In the genomic region with DNA sequence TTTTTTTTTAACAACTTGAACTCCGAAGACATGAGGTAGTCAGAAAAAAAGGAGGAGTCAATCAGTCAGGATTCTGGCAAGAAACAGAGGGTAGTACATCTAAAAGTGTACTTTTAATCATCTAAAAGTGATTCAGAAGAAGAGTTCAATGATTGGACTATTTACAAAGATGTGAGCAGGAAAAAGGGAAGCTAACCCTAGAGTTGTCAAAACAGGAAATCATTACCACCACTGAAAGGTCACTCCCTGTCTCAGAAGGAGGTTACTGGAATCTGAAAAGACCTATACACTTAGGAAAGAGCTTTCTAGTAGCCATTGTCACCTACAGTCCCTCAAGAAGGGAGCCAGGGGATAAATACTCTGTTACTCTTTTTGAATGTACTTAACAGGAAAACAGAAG, we compare ENCODE assay signal across 1 cellular context.
A peak's percentile ranks its signal among the peaks of the same experiment; 100 is the strongest.
TF ChIP-seq lines count a peak whose summit lies in the region.

No MANE protein-coding gene starts in this region.

TF ChIP-seq in GM12878, 131 proteins besides CTCF, POLR2A, EP300 and RAD21 (continued from another document and continues in another):
- TF ChIP-seq NFIC (IDR thresholded peaks at IDR 0.05; ENCODE audit: low read depth, low read length) (peak; percentile 65), ZBTB11 (CRISPR knock-in tag; IDR thresholded peaks at IDR 0.05) (no peak), FOXK2 (IDR thresholded peaks at IDR 0.05) (no peak), ETV6 (conservative IDR thresholded peaks at IDR 0.05 in 1 of 2, IDR thresholded peaks at IDR 0.05 in 1 of 2; ENCODE audit: borderline replicate concordance in 1 of 2, low read depth in 1 of 2) (peak in 1 of 2 experiments; percentile 53; a peak in 1 of 4 replicates), FOXM1 (IDR thresholded peaks at IDR 0.05; ENCODE audit: low read depth, low read length) (peak; percentile 56; the same call in 1 of the 2 replicates), RUNX3 (IDR thresholded peaks at IDR 0.05; ENCODE audit: low read length) (peak; percentile 80), TARDBP (IDR thresholded peaks at IDR 0.05; ENCODE audit: borderline replicate concordance) (no peak), DPF2 (IDR thresholded peaks at IDR 0.05) (peak; percentile 56), RBBP5 (conservative IDR thresholded peaks at IDR 0.05) (no peak), EED (IDR thresholded peaks at IDR 0.05; ENCODE audit: low read depth) (peak; percentile 59; the same call in 1 of the 2 replicates), IRF4 (IDR thresholded peaks at IDR 0.05; ENCODE audit: low read depth, low read length) (peak; percentile 29; the same call in 1 of the 2 replicates), GATAD2B (conservative IDR thresholded peaks at IDR 0.05; ENCODE audit: low read depth) (no peak; the same call in 1 of the 2 replicates), CEBPB (IDR thresholded peaks at IDR 0.05; ENCODE audit: borderline replicate concordance in 1 of 2, low read depth in 2 of 2, low read length in 2 of 2) (no peak), ZNF207 (IDR thresholded peaks at IDR 0.05; ENCODE audit: borderline replicate concordance) (no peak), ATF2 (IDR thresholded peaks at IDR 0.05; ENCODE audit: low read length) (peak; percentile 73), GABPA (IDR thresholded peaks at IDR 0.05; ENCODE audit: low read depth) (no peak), E4F1 (IDR thresholded peaks at IDR 0.05; ENCODE audit: borderline replicate concordance, partially characterized antibody) (no peak), MTA3 (IDR thresholded peaks at IDR 0.05; ENCODE audit: borderline replicate concordance, low read length) (0 out of 2 replicates have a peak, but pooled peaks have one; percentile 40), CREM (IDR thresholded peaks at IDR 0.05; ENCODE audit: low read depth) (0 out of 2 replicates have a peak, but pooled peaks have one; percentile 35), ELK1 (IDR thresholded peaks at IDR 0.05; ENCODE audit: low read depth, low read length) (no peak), REST (IDR thresholded peaks at IDR 0.05; ENCODE audit: low read depth, low read length) (no peak), FOS (IDR thresholded peaks at IDR 0.05; ENCODE audit: borderline replicate concordance, extremely low read depth, insufficient read length) (no peak), EZH2 (IDR thresholded peaks at IDR 0.05; ENCODE audit: borderline replicate concordance, control insufficient read depth, low read depth, low read length) (no peak), RAD51 (IDR thresholded peaks at IDR 0.05) (no peak), RB1 (IDR thresholded peaks at IDR 0.05; ENCODE audit: borderline replicate concordance) (no peak), PAX5 (IDR thresholded peaks at IDR 0.05; ENCODE audit: borderline replicate concordance, low read depth, low read length) (no peak), SMARCA5 (IDR thresholded peaks at IDR 0.05) (no peak), NFXL1 (IDR thresholded peaks at IDR 0.05; ENCODE audit: borderline replicate concordance) (no peak), PKNOX1 (IDR thresholded peaks at IDR 0.05) (no peak), KDM1A (IDR thresholded peaks at IDR 0.05; ENCODE audit: borderline replicate concordance) (no peak), NFYA (IDR thresholded peaks at IDR 0.05; ENCODE audit: borderline replicate concordance, low read depth, low read length) (no peak), MEF2B (IDR thresholded peaks at IDR 0.05; ENCODE audit: partially characterized antibody, poor library complexity, severe bottlenecking) (no peak)
- TF ChIP-seq, protein P1, sequence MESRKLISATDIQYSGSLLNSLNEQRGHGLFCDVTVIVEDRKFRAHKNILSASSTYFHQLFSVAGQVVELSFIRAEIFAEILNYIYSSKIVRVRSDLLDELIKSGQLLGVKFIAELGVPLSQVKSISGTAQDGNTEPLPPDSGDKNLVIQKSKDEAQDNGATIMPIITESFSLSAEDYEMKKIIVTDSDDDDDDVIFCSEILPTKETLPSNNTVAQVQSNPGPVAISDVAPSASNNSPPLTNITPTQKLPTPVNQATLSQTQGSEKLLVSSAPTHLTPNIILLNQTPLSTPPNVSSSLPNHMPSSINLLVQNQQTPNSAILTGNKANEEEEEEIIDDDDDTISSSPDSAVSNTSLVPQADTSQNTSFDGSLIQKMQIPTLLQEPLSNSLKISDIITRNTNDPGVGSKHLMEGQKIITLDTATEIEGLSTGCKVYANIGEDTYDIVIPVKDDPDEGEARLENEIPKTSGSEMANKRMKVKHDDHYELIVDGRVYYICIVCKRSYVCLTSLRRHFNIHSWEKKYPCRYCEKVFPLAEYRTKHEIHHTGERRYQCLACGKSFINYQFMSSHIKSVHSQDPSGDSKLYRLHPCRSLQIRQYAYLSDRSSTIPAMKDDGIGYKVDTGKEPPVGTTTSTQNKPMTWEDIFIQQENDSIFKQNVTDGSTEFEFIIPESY (IDR thresholded peaks at IDR 0.05) = no peak
- TF ChIP-seq, protein P2, sequence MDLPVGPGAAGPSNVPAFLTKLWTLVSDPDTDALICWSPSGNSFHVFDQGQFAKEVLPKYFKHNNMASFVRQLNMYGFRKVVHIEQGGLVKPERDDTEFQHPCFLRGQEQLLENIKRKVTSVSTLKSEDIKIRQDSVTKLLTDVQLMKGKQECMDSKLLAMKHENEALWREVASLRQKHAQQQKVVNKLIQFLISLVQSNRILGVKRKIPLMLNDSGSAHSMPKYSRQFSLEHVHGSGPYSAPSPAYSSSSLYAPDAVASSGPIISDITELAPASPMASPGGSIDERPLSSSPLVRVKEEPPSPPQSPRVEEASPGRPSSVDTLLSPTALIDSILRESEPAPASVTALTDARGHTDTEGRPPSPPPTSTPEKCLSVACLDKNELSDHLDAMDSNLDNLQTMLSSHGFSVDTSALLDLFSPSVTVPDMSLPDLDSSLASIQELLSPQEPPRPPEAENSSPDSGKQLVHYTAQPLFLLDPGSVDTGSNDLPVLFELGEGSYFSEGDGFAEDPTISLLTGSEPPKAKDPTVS (IDR thresholded peaks at IDR 0.05; ENCODE audit: low read depth, low read length) = no peak
- TF ChIP-seq, protein P3, sequence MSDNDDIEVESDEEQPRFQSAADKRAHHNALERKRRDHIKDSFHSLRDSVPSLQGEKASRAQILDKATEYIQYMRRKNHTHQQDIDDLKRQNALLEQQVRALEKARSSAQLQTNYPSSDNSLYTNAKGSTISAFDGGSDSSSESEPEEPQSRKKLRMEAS (IDR thresholded peaks at IDR 0.05; ENCODE audit: low read depth, low read length) = no peak
- TF ChIP-seq, protein P4, sequence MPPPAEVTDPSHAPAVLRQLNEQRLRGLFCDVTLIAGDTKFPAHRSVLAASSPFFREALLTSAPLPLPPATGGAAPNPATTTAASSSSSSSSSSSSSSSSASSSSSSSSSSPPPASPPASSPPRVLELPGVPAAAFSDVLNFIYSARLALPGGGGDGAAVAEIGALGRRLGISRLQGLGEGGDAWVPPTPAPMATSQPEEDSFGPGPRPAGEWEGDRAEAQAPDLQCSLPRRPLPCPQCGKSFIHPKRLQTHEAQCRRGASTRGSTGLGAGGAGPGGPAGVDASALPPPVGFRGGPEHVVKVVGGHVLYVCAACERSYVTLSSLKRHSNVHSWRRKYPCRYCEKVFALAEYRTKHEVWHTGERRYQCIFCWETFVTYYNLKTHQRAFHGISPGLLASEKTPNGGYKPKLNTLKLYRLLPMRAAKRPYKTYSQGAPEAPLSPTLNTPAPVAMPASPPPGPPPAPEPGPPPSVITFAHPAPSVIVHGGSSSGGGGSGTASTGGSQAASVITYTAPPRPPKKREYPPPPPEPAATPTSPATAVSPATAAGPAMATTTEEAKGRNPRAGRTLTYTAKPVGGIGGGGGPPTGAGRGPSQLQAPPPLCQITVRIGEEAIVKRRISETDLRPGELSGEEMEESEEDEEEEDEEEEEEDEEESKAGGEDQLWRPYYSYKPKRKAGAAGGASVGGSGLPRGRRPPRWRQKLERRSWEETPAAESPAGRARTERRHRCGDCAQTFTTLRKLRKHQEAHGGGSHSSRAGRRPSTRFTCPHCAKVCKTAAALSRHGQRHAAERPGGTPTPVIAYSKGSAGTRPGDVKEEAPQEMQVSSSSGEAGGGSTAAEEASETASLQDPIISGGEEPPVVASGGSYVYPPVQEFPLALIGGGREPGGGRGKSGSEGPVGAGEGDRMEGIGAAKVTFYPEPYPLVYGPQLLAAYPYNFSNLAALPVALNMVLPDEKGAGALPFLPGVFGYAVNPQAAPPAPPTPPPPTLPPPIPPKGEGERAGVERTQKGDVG (CRISPR knock-in tag; IDR thresholded peaks at IDR 0.05) = no peak
